In genomic region chr7:157442993-157443831, GRCh38 we compare ENCODE assay signal across 19 cellular contexts.
"Had no signal": no experiment of that assay in that cellular context is flagged by ENCODE, and none has a peak within 500 bp of the region (broad histone marks: within the 10 kb centered on the region; RNA-seq: fewer than 3 reads in every experiment).

No MANE protein-coding gene starts in this region.

- H3K27me3 ChIP-seq: heart left ventricle, thyroid gland, uterus had no signal

- H3K4me1 ChIP-seq: heart left ventricle, left ventricle myocardium inferior, psoas muscle, thyroid gland, uterus had no signal

- H3K27ac Mint-ChIP-seq: activated B cell treated with CpG ODN at 0.5 μM for 24 hours; activated CD4-positive, alpha-beta T cell treated with anti-CD3 and anti-CD28 coated beads, Interleukin-2, amount 10 ng/mL, durations not matched to agents 7 days and 5 days; activated naive CD4-positive, alpha-beta T cell treated with anti-CD3 and anti-CD28 coated beads for 36 hours; activated T-cell treated with anti-CD3 and anti-CD28 coated beads, Interleukin-2, amount 50 U/mL, for 72 hours; stimulated activated naive CD8-positive, alpha-beta T cell treated with anti-CD3 and anti-CD28 coated beads, Interleukin-15, amount 100 ng/mL, for 72 hours had no signal

- H3K27me3 Mint-ChIP-seq: activated CD4-positive, alpha-beta T cell treated with anti-CD3 and anti-CD28 coated beads, Interleukin-2, amount 10 ng/mL, durations not matched to agents 7 days and 5 days had no signal

- FAIRE-seq: frontal cortex, TTC549 had no signal

- H3K4me3 ChIP-seq: coronary artery, heart left ventricle, left ventricle myocardium inferior, psoas muscle, thyroid gland, uterus had no signal

- H3K9me3 Mint-ChIP-seq: activated CD4-positive, alpha-beta T cell treated with anti-CD3 and anti-CD28 coated beads, Interleukin-2, amount 10 ng/mL, durations not matched to agents 7 days and 5 days; activated naive CD4-positive, alpha-beta T cell treated with anti-CD3 and anti-CD28 coated beads for 36 hours; activated T-cell treated with anti-CD3 and anti-CD28 coated beads, Interleukin-2, amount 50 U/mL, for 72 hours; stimulated activated naive CD8-positive, alpha-beta T cell treated with anti-CD3 and anti-CD28 coated beads, Interleukin-15, amount 100 ng/mL, for 72 hours had no signal

- H3K27ac ChIP-seq: coronary artery, heart left ventricle, left ventricle myocardium inferior, psoas muscle, thyroid gland, uterus had no signal

- H3K9me3 ChIP-seq: heart left ventricle, left ventricle myocardium inferior, psoas muscle, thyroid gland, uterus had no signal

- H3K36me3 ChIP-seq: heart left ventricle, left ventricle myocardium inferior, thyroid gland, uterus had no signal

- H3K4me1 Mint-ChIP-seq: activated B cell treated with CpG ODN at 0.5 μM for 24 hours; activated CD4-positive, alpha-beta T cell treated with anti-CD3 and anti-CD28 coated beads, Interleukin-2, amount 10 ng/mL, durations not matched to agents 7 days and 5 days; stimulated activated naive CD8-positive, alpha-beta T cell treated with anti-CD3 and anti-CD28 coated beads, Interleukin-15, amount 100 ng/mL, for 72 hours had no signal

- DNase-seq: activated B cell treated with CpG ODN at 0.5 μM for 24 hours; activated CD4-positive, alpha-beta T cell treated with anti-CD3 and anti-CD28 coated beads, Interleukin-2, amount 10 ng/mL, durations not matched to agents 7 days and 5 days; activated naive CD4-positive, alpha-beta T cell treated with anti-CD3 and anti-CD28 coated beads for 36 hours; activated T-cell treated with anti-CD3 and anti-CD28 coated beads, Interleukin-2, amount 50 U/mL, for 72 hours; caudate nucleus; effector CD4-positive, alpha-beta T cell; islet precursor cell; left ventricle myocardium inferior; mesendoderm; stimulated activated CD4-positive, alpha-beta T cell treated with anti-CD3 and anti-CD28 coated beads, Interleukin-4, amount 100 ng/mL, for 4 hours; stimulated activated naive CD8-positive, alpha-beta T cell treated with anti-CD3 and anti-CD28 coated beads, Interleukin-15, amount 100 ng/mL, for 72 hours; T-helper 2 cell; thyroid gland; uterus had no signal

- ATAC-seq: activated T-cell treated with anti-CD3 and anti-CD28 coated beads, Interleukin-2, amount 50 U/mL, for 72 hours; stimulated activated naive CD8-positive, alpha-beta T cell treated with anti-CD3 and anti-CD28 coated beads, Interleukin-15, amount 100 ng/mL, for 72 hours had no signal

- H3K4me3 Mint-ChIP-seq: activated B cell treated with CpG ODN at 0.5 μM for 24 hours; activated CD4-positive, alpha-beta T cell treated with anti-CD3 and anti-CD28 coated beads, Interleukin-2, amount 10 ng/mL, durations not matched to agents 7 days and 5 days; activated naive CD4-positive, alpha-beta T cell treated with anti-CD3 and anti-CD28 coated beads for 36 hours; activated T-cell treated with anti-CD3 and anti-CD28 coated beads, Interleukin-2, amount 50 U/mL, for 72 hours; stimulated activated naive CD8-positive, alpha-beta T cell treated with anti-CD3 and anti-CD28 coated beads, Interleukin-15, amount 100 ng/mL, for 72 hours had no signal
